32 cellular contexts compared by ENCODE assay signal in the genomic region with DNA sequence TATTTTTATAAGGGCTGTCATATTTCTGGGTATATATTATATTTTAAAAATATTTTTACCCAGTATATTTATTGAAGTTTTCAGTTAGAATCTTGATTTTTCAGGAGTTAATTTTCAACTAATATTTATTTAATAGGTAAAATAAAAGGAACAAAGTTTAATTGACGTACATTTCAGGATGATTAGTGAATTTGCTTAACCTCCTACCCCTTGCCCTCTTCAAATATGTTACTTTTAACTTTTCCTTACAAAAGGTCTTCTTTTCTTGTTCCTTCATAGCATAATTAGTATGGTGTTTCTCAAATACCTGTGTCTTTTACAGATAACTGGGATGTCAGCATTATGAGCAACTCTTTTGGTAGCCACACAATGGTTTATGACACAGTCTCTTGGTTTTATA.
"Had no signal": no experiment of that assay in that cellular context is flagged by ENCODE, and none has a peak within 500 bp of the region (broad histone marks: within the 10 kb centered on the region; RNA-seq: fewer than 3 reads in every experiment).

No MANE protein-coding gene starts in this region.

- ATAC-seq: PC-3, Right ventricle myocardium inferior had no signal

- H3K27ac ChIP-seq: brain microvascular endothelial cell, Peyer's patch, RWPE1, WERI-Rb-1 had no signal

- H3K9me3 Mint-ChIP-seq: activated naive CD4-positive, alpha-beta T cell treated with anti-CD3 and anti-CD28 coated beads, Interleukin-2, amount 50 U/mL, for 72 hours; activated T-cell treated with anti-CD3 and anti-CD28 coated beads, Interleukin-2, amount 50 U/mL, for 4 hours; activated T-helper 1 cell treated with anti-CD3 and anti-CD28 coated beads, Interleukin-12 subunit alpha, Interleukin-12 subunit beta, Interleukin-2, Interleukin-4 antibody, amounts not matched to agents 30 ng/mL and 10 ng/mL and 1 ng/mL, durations not matched to agents 14 hours and 24 hours and 36 hours had no signal

- H3K36me3 ChIP-seq: brain microvascular endothelial cell had no signal

- H3K9me3 ChIP-seq: Peyer's patch had no signal

- DNase-seq: activated CD4-positive, alpha-beta T cell treated with anti-CD3 and anti-CD28 coated beads for 1 hour; activated CD4-positive, alpha-beta T cell treated with anti-CD3 and anti-CD28 coated beads for 48 hours; activated CD4-positive, alpha-beta T cell treated with anti-CD3 and anti-CD28 coated beads, Interleukin-2, amount 50 U/mL, for 48 hours; activated CD4-positive, CD25-positive, alpha-beta regulatory T cell; activated CD8-positive, alpha-beta memory T cell treated with anti-CD3 and anti-CD28 coated beads, Interleukin-2, amount 50 U/mL, for 4 hours; activated gamma-delta T cell treated with Interleukin-2 at 50 U/mL for 16 hours; activated T-cell treated with anti-CD3 and anti-CD28 coated beads for 4 hours; activated T-cell treated with anti-CD3 and anti-CD28 coated beads, Interleukin-2, amount 50 U/mL, for 4 hours; amniotic stem cell; aorta; KG1; MM.1S; MV-4-11; NCI-H1092; NCI-H1436 treated with DMSO at 0.1 percent for 48 hours; NCI-H1694 treated with DMSO at 0.1 percent for 48 hours; NCI-H2029; NCI-H345; NCI-H524 treated with DMSO at 0.1 percent for 48 hours; NK-92 treated with Interleukin-12 subunit alpha and Interleukin-12 subunit beta, amount 100 ng/mL, for 24 hours; PC-3; Peyer's patch; SIG-M5; SW 1271; T-helper 1 cell; T1000; WERI-Rb-1 had no signal

- H3K27me3 ChIP-seq: brain microvascular endothelial cell, Peyer's patch had no signal

- H3K4me1 ChIP-seq: Peyer's patch had no signal

- H3K4me3 ChIP-seq: Peyer's patch had no signal
